Comparison of ENCODE assay signal across 15 cellular contexts in genomic region chr2:100285691-100286090, GRCh38. TPM values are rescaled to one million over a fixed set of nuclear protein-coding genes. Genes with fewer than 3 reads are reported as not detected.
DNase-seq lines count a peak whose midpoint lies in the region; ATAC-seq, FAIRE-seq and TF ChIP-seq lines count a peak whose summit lies in the region.
"Had no signal": no experiment of that assay in that cellular context is flagged by ENCODE, and none has a peak within 500 bp of the region (broad histone marks: within the 10 kb centered on the region; RNA-seq: fewer than 3 reads in every experiment).

No MANE protein-coding gene starts in this region.

- H2BK120ac ChIP-seq in H1 (replicated peaks; ENCODE audit: low read depth, low read length) = no peak overlapping the region

- H3K9me3 ChIP-seq in H1 (ENCODE audit: insufficient read depth in 2 of 2, low read depth in 1 of 2, low read length in 1 of 2) (no peaks in the 10 kb centered on the region), right lobe of liver (no peaks in the 10 kb centered on the region)
- H3K9me3 ChIP-seq: Peyer's patch had no signal

- no peaks in the 10 kb centered on the region; a peak in 1 of 8 replicates for H3K36me3 ChIP-seq in H1 (ENCODE audit: control insufficient read depth in 2 of 4, insufficient read depth in 4 of 4, low read length in 3 of 4)
- H3K36me3 ChIP-seq in right lobe of liver = no peaks in the 10 kb centered on the region
- H3K36me3 ChIP-seq: Peyer's patch had no signal

- no peak overlapping the region; a peak in 1 of 4 replicates for H3K4me2 ChIP-seq in H1 (ENCODE audit: insufficient read depth in 1 of 2, low read depth in 2 of 2, low read length in 2 of 2)
- H3K4me2 ChIP-seq: KMS-11 had no signal

- no peak overlapping the region for H3K4me3 ChIP-seq in H1 (ENCODE audit: extremely low read depth in 1 of 4, insufficient read depth in 2 of 4, low read depth in 3 of 4, low read length in 4 of 4)
- H3K4me3 ChIP-seq in right lobe of liver = no peak overlapping the region
- H3K4me3 ChIP-seq: Peyer's patch had no signal

- no peak for TF ChIP-seq CTCF in H1 (IDR thresholded peaks at IDR 0.05; ENCODE audit: control extremely low read depth in 1 of 3, insufficient read depth in 1 of 3, low read depth in 1 of 3, low read length in 3 of 3)
- TF ChIP-seq CTCF in right lobe of liver (IDR thresholded peaks at IDR 0.05) = no peak

- intact Hi-C loops in right lobe of liver (cut with DNase I) = no loop called here

- no peak overlapping the region for H3K56ac ChIP-seq in H1 (replicated peaks; ENCODE audit: insufficient read length, low read depth, low read length)

- no peaks in the 10 kb centered on the region for H3K23me2 ChIP-seq in H1 (ENCODE audit: low read depth, low read length)

- H2AFZ ChIP-seq in H1 (ENCODE audit: low read length) = peak overlapping the region; percentile 82; the same call in 1 of the 2 replicates

- in situ Hi-C loops in ACHN (cut with HindIII; ENCODE audit: low pct_ligation_motif_present, low pct_unique_long_range_greater_than_20kb, low sequenced_read_pairs) = no loop called here

- peak; percentile 81 to 93 (median 92) for ATAC-seq in right lobe of liver
- ATAC-seq in GM21423 (IDR thresholded peaks at IDR 0.05; ENCODE audit: unreplicated experiment) = no peak
- no peak for ATAC-seq in GM18873 (IDR thresholded peaks at IDR 0.05; ENCODE audit: low FRiP score, unreplicated experiment)
- ATAC-seq in HG02970 (IDR thresholded peaks at IDR 0.05; ENCODE audit: low FRiP score, unreplicated experiment) = no peak

- no peak overlapping the region for H3K9ac ChIP-seq in H1 (replicated peaks in 1 of 4; ENCODE audit: extremely low read depth in 1 of 4, low read depth in 3 of 4, low read length in 3 of 4)
- H3K9ac ChIP-seq: KMS-11 had no signal

- CTCF ChIA-PET in H1 (lab: Charles Lee; ENCODE audit: partially characterized antibody) = interaction anchor here (1.1 to 5.2 kb wide), 5 partner anchors 19 to 40 kb away, joined by 3 to 41 read pairs (median 5); no protein-coding TSS in a partner anchor

- TF ChIP-seq RAD21 in H1 (IDR thresholded peaks at IDR 0.05 in 1 of 2, conservative IDR thresholded peaks at IDR 0.05 in 1 of 2; ENCODE audit: low read depth in 2 of 2, low read length in 2 of 2) = no peak

- TF ChIP-seq POLR2A in H1 (IDR thresholded peaks at IDR 0.05; ENCODE audit: control extremely low read depth in 1 of 2, low read depth in 2 of 2, low read length in 2 of 2) (no peak), right lobe of liver (IDR thresholded peaks at IDR 0.05) (peak; percentile 36)

- H3K4me1 ChIP-seq in H1 (replicated peaks in 1 of 4; ENCODE audit: control insufficient read depth in 3 of 4, insufficient read depth in 4 of 4, low read length in 3 of 4) (peaks cover 0 to 21% (median 8%) of the 10 kb centered on the region in 4 experiments; a peak in 5 of 7 replicates), right lobe of liver (peaks cover 0 to 21% (median 8%) of the 10 kb centered on the region in 4 donors)
- H3K4me1 ChIP-seq: Peyer's patch had no signal

- no peak overlapping the region for H2BK15ac ChIP-seq in H1 (ENCODE audit: low read length)

- 59% methylated on average over 6 of the region's 6 CpGs; no CpG with 5 or more reads in 1 of the 2 experiments for WGBS in H1 (ENCODE audit: extremely low coverage in 1 of 2, insufficient coverage in 1 of 2, insufficient read length in 1 of 2, insufficient replicate concordance in 2 of 2, low coverage in 1 of 2, low lambda C conversion rate in 2 of 2, missing lambda C conversion rate in 1 of 2), 2 experiments
- WGBS in right lobe of liver (ENCODE audit: insufficient coverage, low coverage, low lambda C conversion rate, missing lambda C conversion rate) = 22% methylated on average over 5 of the region's 6 CpGs

- no peak overlapping the region for H4K5ac ChIP-seq in H1 (ENCODE audit: insufficient read length, low read depth, low read length)

- H3K23ac ChIP-seq in H1 (ENCODE audit: insufficient read length) = no peak overlapping the region

- peak; percentile 80 for DNase-seq in ACHN
- peak; percentile 17 for DNase-seq in MV-4-11 (lab: John Stamatoyannopoulos, UW)
- DNase-seq in H1 (ENCODE audit: low read depth in 1 of 2, low spot score in 2 of 2) = no peak
- no peak for DNase-seq in right lobe of liver
- no peak for DNase-seq in iPS-NIHi7 (ENCODE audit: extremely low spot score)
- DNase-seq: anterior cingulate cortex, left cardiac atrium, Peyer's patch, posterior cingulate gyrus had no signal

- no peak for FAIRE-seq in H1 (lab: Jason Lieb, UNC)
- FAIRE-seq: G401.6 had no signal

- H3K27ac ChIP-seq in H1 (ENCODE audit: low read depth, low read length) (no peak overlapping the region), right lobe of liver (peak overlapping the region; percentile 4 to 56 (median 19))
- H3K27ac ChIP-seq: epithelial cell of prostate, KMS-11, Peyer's patch had no signal

- H4K20me1 ChIP-seq in H1 (replicated peaks in 1 of 2; ENCODE audit: control insufficient read depth in 1 of 2, insufficient read depth in 2 of 2, low read length in 2 of 2) = no peaks in the 10 kb centered on the region

- no peak overlapping the region for H3K4ac ChIP-seq in H1 (replicated peaks; ENCODE audit: insufficient read length, low read depth, low read length)

- no peak overlapping the region for H2AK5ac ChIP-seq in H1 (ENCODE audit: low read depth, low read length)

- H3K18ac ChIP-seq in H1 (ENCODE audit: extremely low read depth, low read length) = no peak overlapping the region

- POLR2A ChIA-PET in H1 (lab: Charles Lee; ENCODE audit: partially characterized antibody) = no interaction called here

- TF ChIP-seq EP300 in H1 (IDR thresholded peaks at IDR 0.05; ENCODE audit: borderline replicate concordance in 1 of 2, low read depth in 2 of 2, low read length in 2 of 2) = no peak

- H3K79me2 ChIP-seq in H1 (ENCODE audit: control insufficient read depth in 1 of 2, insufficient read depth in 2 of 2, low read length in 2 of 2) = no peaks in the 10 kb centered on the region

- no peak overlapping the region for H4K8ac ChIP-seq in H1 (ENCODE audit: extremely low read depth, insufficient read depth, low read length)

- peak overlapping the region; percentile 44; the same call in 1 of the 2 replicates for H2BK12ac ChIP-seq in H1 (ENCODE audit: low read depth, low read length)

- H3K79me1 ChIP-seq in H1 (ENCODE audit: low read depth, low read length) = no peaks in the 10 kb centered on the region

- no peak overlapping the region for H2BK20ac ChIP-seq in H1 (ENCODE audit: low read length)

- peak overlapping the region; percentile 41 for H4K91ac ChIP-seq in H1 (replicated peaks; ENCODE audit: insufficient read length, low read length)

- H2BK5ac ChIP-seq in H1 (ENCODE audit: low read depth, low read length) = peak overlapping the region; percentile 20; the same call in 1 of the 2 replicates

- H3K27me3 ChIP-seq in H1 (replicated peaks in 1 of 4; ENCODE audit: control insufficient read depth in 3 of 4, extremely low read depth in 1 of 4, insufficient read depth in 3 of 4, low read length in 3 of 4) = no peaks in the 10 kb centered on the region
- no peaks in the 10 kb centered on the region for H3K27me3 ChIP-seq in right lobe of liver
- H3K27me3 ChIP-seq: Peyer's patch had no signal

- H3K14ac ChIP-seq in H1 (ENCODE audit: insufficient read length) = no peak overlapping the region

TF ChIP-seq in H1, 55 proteins besides CTCF, POLR2A, EP300 and RAD21 (continues in another document):
- TF ChIP-seq CTBP2 (IDR thresholded peaks at IDR 0.05; ENCODE audit: borderline replicate concordance, insufficient read depth, insufficient read length, low read length) (no peak), TEAD4 (IDR thresholded peaks at IDR 0.05; ENCODE audit: low read depth, low read length) (no peak), ZNF274 (IDR thresholded peaks at IDR 0.05; ENCODE audit: borderline replicate concordance, extremely low read depth, low read length) (no peak), ATF3 (IDR thresholded peaks at IDR 0.05; ENCODE audit: insufficient read depth, low read depth, low read length) (no peak), JUN (IDR thresholded peaks at IDR 0.05; ENCODE audit: low read depth, low read length) (no peak), TCF12 (IDR thresholded peaks at IDR 0.05; ENCODE audit: low read depth, low read length) (no peak), BRCA1 (IDR thresholded peaks at IDR 0.05; ENCODE audit: low read depth, low read length) (no peak), SAP30 (IDR thresholded peaks at IDR 0.05; ENCODE audit: insufficient read depth, insufficient replicate concordance, low read length) (no peak), CBX5 (IDR thresholded peaks at IDR 0.05; ENCODE audit: low read depth, low read length) (no peak), RFX5 (IDR thresholded peaks at IDR 0.05; ENCODE audit: borderline replicate concordance, low read depth, low read length) (no peak), PHF8 (conservative IDR thresholded peaks at IDR 0.05; ENCODE audit: low read depth, low read length) (no peak), HDAC2 (IDR thresholded peaks at IDR 0.05; ENCODE audit: borderline replicate concordance in 1 of 2, low read depth in 2 of 2, low read length in 2 of 2) (no peak), TBP (IDR thresholded peaks at IDR 0.05; ENCODE audit: low read depth, low read length) (no peak), HDAC6 (IDR thresholded peaks at IDR 0.05; ENCODE audit: low read depth, low read length) (no peak), BACH1 (IDR thresholded peaks at IDR 0.05; ENCODE audit: low read length) (no peak), SP1 (IDR thresholded peaks at IDR 0.05; ENCODE audit: low read depth, low read length) (no peak), MAFK (IDR thresholded peaks at IDR 0.05; ENCODE audit: low read depth, low read length) (no peak), SIN3A (conservative IDR thresholded peaks at IDR 0.05 in 1 of 2, IDR thresholded peaks at IDR 0.05 in 1 of 2; ENCODE audit: low read depth in 1 of 2, low read length in 2 of 2) (no peak), SIRT6 (IDR thresholded peaks at IDR 0.05; ENCODE audit: low read length) (no peak)

RNA-seq across cellular contexts. Expression of gene LONRF2, which starts 36.6 kb away (rescaled TPM):
- total RNA-seq in H1 (2021; fragmentation: NEBNext Ultra II Directional; extraction: Animal tissue kit (Norgen Biotek cat#: 25700)) = 0.42 and 0.74 TPM in 2 replicates
- polyA plus RNA-seq in H1 (2011; rRNA removed) = 0.22 and 0.24 TPM in 2 replicates
- polyA plus RNA-seq in H1 (2011; cell fraction: cytosol; rRNA removed) = 0.28 TPM
- 0.48 TPM for polyA plus RNA-seq in H1 (2011; cell fraction: nucleus; rRNA removed)
- 0.30 to 0.43 TPM (median 0.36 TPM) in 4 replicates for polyA plus RNA-seq in H1 (2012, experiment 1 of 2)
- 0.12 TPM for polyA plus RNA-seq in H1 (2012, experiment 2 of 2)
- polyA plus RNA-seq in H1 (2013, experiment 1 of 2) = 0.16 TPM
- 0.18 TPM for polyA plus RNA-seq in H1 (2013, experiment 2 of 2)
- 0.91 and 2.0 TPM in 2 replicates for polyA minus RNA-seq in H1 (2011; rRNA and poly(A)+ RNA removed)
- polyA minus RNA-seq in H1 (2011; cell fraction: cytosol; rRNA and poly(A)+ RNA removed) = 0.59 TPM
- 0.80 TPM for polyA minus RNA-seq in H1 (2011; cell fraction: nucleus; rRNA and poly(A)+ RNA removed)
- total RNA-seq in right lobe of liver = 1 to 10 TPM in 5 of 6 experiments, under 1 TPM in 1; 0.51 to 2.5 (median 1.7) TPM

Comparison
In these comparisons a context has a peak if more than half of its experiments do, and no peak if none do; other contexts are left out.
1. DNase-seq: peak in ACHN (single experiment) and MV-4-11 (single experiment); none in H1 (0 of 2), right lobe of liver (0 of 3) and iPS-NIHi7 (single experiment).
2. ATAC-seq: peak in right lobe of liver (4 of 4); none in GM21423 (single experiment), GM18873 (single experiment) and HG02970 (single experiment).